9 cellular contexts compared by ENCODE assay signal in genomic region chr16:72938426-72939164, GRCh38.
DNase-seq lines count a peak whose midpoint lies in the region; ATAC-seq, FAIRE-seq and TF ChIP-seq lines count a peak whose summit lies in the region.
"Had no signal": no experiment of that assay in that cellular context is flagged by ENCODE, and none has a peak within 500 bp of the region (broad histone marks: within the 10 kb centered on the region; RNA-seq: fewer than 3 reads in every experiment).

No MANE protein-coding gene starts in this region.

- peak overlapping the region; percentile 3 to 43 for H3K4me3 ChIP-seq in foreskin fibroblast (ENCODE audit: low read depth in 1 of 2, low read length in 2 of 2)
- H3K4me3 ChIP-seq: SJSA1 had no signal

- peaks cover 74% of the 10 kb centered on the region for H3K4me1 Mint-ChIP-seq in osteocyte (ENCODE audit: unreplicated experiment)

- H3K27ac Mint-ChIP-seq in osteocyte (ENCODE audit: unreplicated experiment): peak overlapping the region; percentile 90

- H3K4me3 Mint-ChIP-seq in osteocyte (ENCODE audit: unreplicated experiment): no peak overlapping the region

- no peaks in the 10 kb centered on the region for H3K9me3 Mint-ChIP-seq in osteocyte (ENCODE audit: unreplicated experiment)

- no peaks in the 10 kb centered on the region for H3K27me3 Mint-ChIP-seq in osteocyte (ENCODE audit: unreplicated experiment)

- peak; percentile 80 for DNase-seq in AG08396 (ENCODE audit: low spot score)
- DNase-seq in RCC 7860 (ENCODE audit: low spot score): peak; percentile 58
- DNase-seq in foreskin fibroblast: peak; percentile 77 to 89
- DNase-seq in osteocyte (ENCODE audit: extremely low spot score, unreplicated experiment): no peak
- DNase-seq in GM19238 (ENCODE audit: insufficient read length, low spot score): no peak
- no peak for DNase-seq in NCI-H1930 (lab: John Stamatoyannopoulos, UW)

- FAIRE-seq in RCC 7860 (lab: Jason Lieb, UNC): peak; percentile 87

- H3K36me3 Mint-ChIP-seq in osteocyte (ENCODE audit: unreplicated experiment): peaks cover 16% of the 10 kb centered on the region

- ATAC-seq in HG02623 (IDR thresholded peaks at IDR 0.05; ENCODE audit: unreplicated experiment) (no peak), HG02763 (IDR thresholded peaks at IDR 0.05; ENCODE audit: unreplicated experiment) (no peak)

- TF ChIP-seq CTCF in foreskin fibroblast (IDR thresholded peaks at IDR 0.05; ENCODE audit: low read depth, low read length) (no peak), osteocyte (IDR thresholded peaks at IDR 0.05) (no peak)

Comparison
In these comparisons a context has a peak if more than half of its experiments do, and no peak if none do; other contexts are left out.
1. DNase-seq: peak in AG08396 (single experiment), RCC 7860 (single experiment) and foreskin fibroblast (2 of 2); none in osteocyte (single experiment), GM19238 (single experiment) and NCI-H1930 (0 of 2).